8 cellular contexts compared by ENCODE assay signal in genomic region chr7:35727571-35727970, GRCh38. TPM values are rescaled to one million over a fixed set of nuclear protein-coding genes. Genes with fewer than 3 reads are reported as not detected.
DNase-seq lines count a peak whose midpoint lies in the region; ATAC-seq and TF ChIP-seq lines count a peak whose summit lies in the region.

No MANE protein-coding gene starts in this region.

- H3K4me2 ChIP-seq in OCI-LY7 (ENCODE audit: low read length), result peak overlapping the region; percentile 94

- TF ChIP-seq CTCF in GM06990 (IDR thresholded peaks at IDR 0.05; ENCODE audit: insufficient read depth, low read length, poor library complexity, severe bottlenecking) (peak; percentile 27), OCI-LY7 (conservative IDR thresholded peaks at IDR 0.05; ENCODE audit: low read length) (no peak), fibroblast of villous mesenchyme (IDR thresholded peaks at IDR 0.05; ENCODE audit: insufficient read depth, low read depth, low read length) (no peak), omental fat pad (IDR thresholded peaks at IDR 0.05) (no peak), stomach (IDR thresholded peaks at IDR 0.05) (no peak)

- peaks cover 4% of the 10 kb centered on the region; the same call in 1 of the 2 replicates for H3K79me2 ChIP-seq in OCI-LY7 (ENCODE audit: insufficient read depth, low read depth, low read length)

- WGBS in stomach, 5 donors, result 83 to 100% (median 92%) methylated on average over 1 to 2 of the region's 2 CpGs

- no peak for TF ChIP-seq EP300 in stomach (IDR thresholded peaks at IDR 0.05)

- H4K20me1 ChIP-seq in OCI-LY7 (ENCODE audit: insufficient read depth, low read length), result no peaks in the 10 kb centered on the region

- H3K4me1 ChIP-seq in OCI-LY7 (ENCODE audit: insufficient read depth, low read length, poor library complexity, severe bottlenecking) (peaks cover 97% of the 10 kb centered on the region), stomach (peaks cover 0 to 25% (median 21%) of the 10 kb centered on the region in 4 donors)

- peak; percentile 59 for DNase-seq in GM06990 (ENCODE audit: extremely low read depth, insufficient read length)
- DNase-seq in OCI-LY7 (ENCODE audit: low spot score), result peak; percentile 62
- DNase-seq in fibroblast of villous mesenchyme (ENCODE audit: low read depth), result peak; percentile 33
- no peak for DNase-seq in NCI-H187 (lab: John Stamatoyannopoulos, UW)
- DNase-seq in omental fat pad (ENCODE audit: low spot score), result no peak
- no peak for DNase-seq in GM19240 (ENCODE audit: insufficient read length, low spot score)
- no peak for DNase-seq in stomach

- peak overlapping the region; percentile 38; the same call in 1 of the 2 replicates for H2AFZ ChIP-seq in OCI-LY7 (ENCODE audit: low read length)

- CTCF ChIA-PET in OCI-LY7 (lab: Charles Lee; ENCODE audit: unreplicated experiment), result interaction anchor here (1.1 to 3.9 kb wide), 2 partner anchors 18 to 73 kb away, joined by 5 to 23 read pairs; partner anchors contain the start of gene SEPTIN7

- POLR2A ChIA-PET in OCI-LY7 (lab: Charles Lee), result interaction anchor here (0.5 to 11.4 kb wide), 13 partner anchors 8 to 133 kb away, joined by 3 to 196 read pairs (median 7); partner anchors contain the start of genes HERPUD2 and SEPTIN7

- H3K4me3 ChIP-seq in GM06990 (replicated peaks; ENCODE audit: low read depth, low read length) (no peak overlapping the region), OCI-LY7 (ENCODE audit: low read depth, low read length, poor library complexity, severe bottlenecking) (peak overlapping the region; percentile 65), fibroblast of villous mesenchyme (ENCODE audit: low read depth, low read length) (no peak overlapping the region), stomach (no peak overlapping the region)

- BruUV-seq in OCI-LY7 (replicated peaks; lab: Mats Ljungman, UMichigan), result no TSS peak

- H3K9me3 ChIP-seq in OCI-LY7 (ENCODE audit: low read length) (peaks cover 5% of the 10 kb centered on the region; the same call in 1 of the 2 replicates), stomach (no peaks in the 10 kb centered on the region)

- H3K36me3 ChIP-seq in GM06990 (ENCODE audit: control insufficient read depth, insufficient read depth, low read length) (no peaks in the 10 kb centered on the region), OCI-LY7 (ENCODE audit: insufficient read depth, low read length) (no peaks in the 10 kb centered on the region), stomach (no peaks in the 10 kb centered on the region)

- TF ChIP-seq POLR2A in GM19193 (IDR thresholded peaks at IDR 0.05; ENCODE audit: extremely low read depth, insufficient read depth, insufficient read length), result peak; percentile 21
- TF ChIP-seq POLR2A in stomach (IDR thresholded peaks at IDR 0.05), result no peak

- H3K27ac ChIP-seq in OCI-LY7 (ENCODE audit: low read depth, low read length, poor library complexity, severe bottlenecking) (peak overlapping the region; percentile 100), stomach (peak overlapping the region in 1 of 5 donors; percentile 1)

- intact Hi-C loops in OCI-LY7 (cut with micrococcal nuclease; ENCODE audit: unreplicated experiment), result loop anchor here (10.0 kb wide), 1 partner anchor 427 kb away; the partner anchor contains the start of gene EEPD1
- intact Hi-C loops in stomach (cut with DNase I; ENCODE audit: low total_unique reads), result no loop called here

- no peak for ATAC-seq in omental fat pad (ENCODE audit: low FRiP score)

- no peaks in the 10 kb centered on the region for H3K9me2 ChIP-seq in OCI-LY7 (ENCODE audit: insufficient read depth, low read length)

- H3K27me3 ChIP-seq in GM06990 (replicated peaks; ENCODE audit: control insufficient read depth, insufficient read depth, low read length), result no peaks in the 10 kb centered on the region
- no peaks in the 10 kb centered on the region for H3K27me3 ChIP-seq in stomach

RNA-seq across cellular contexts. Expression of gene HERPUD2, which starts 32.6 kb away (rescaled TPM):
- 11.9 and 18.8 TPM in 2 replicates for total RNA-seq in OCI-LY7 (2014; rRNA removed; shearing (Covaris generic))
- 20.6 and 26.4 TPM in 2 replicates for total RNA-seq in OCI-LY7 (2022)
- 23.2 and 30.7 TPM in 2 replicates for total RNA-seq in fibroblast of villous mesenchyme
- total RNA-seq in omental fat pad, result 10 to 100 TPM; 27.0 to 42.6 (median 35.8) TPM
- 10 to 100 TPM in 3 of 5 donors, 1 to 10 TPM in 2; 1.4 to 26.7 (median 10.7) TPM for total RNA-seq in stomach
- 1 to 10 TPM; 7.1 to 9.9 (median 8.1) TPM for polyA plus RNA-seq in stomach

Comparison
In these comparisons a context has a peak if more than half of its experiments do, and no peak if none do; other contexts are left out.
1. DNase-seq: peak in GM06990 (single experiment), OCI-LY7 (single experiment) and fibroblast of villous mesenchyme (single experiment); none in NCI-H187 (0 of 2), omental fat pad (single experiment), GM19240 (single experiment) and stomach (single experiment).